ENCODE assay signal across 9 cellular contexts in genomic region chr16:74698220-74698619, GRCh38. TPM values are rescaled to one million over a fixed set of nuclear protein-coding genes. Genes with fewer than 3 reads are reported as not detected.
A peak's percentile ranks its signal among the peaks of the same experiment; 100 is the strongest.
DNase-seq lines count a peak whose midpoint lies in the region; ATAC-seq lines count a peak whose summit lies in the region.
"Had no signal": no experiment of that assay in that cellular context is flagged by ENCODE, and none has a peak within 500 bp of the region (broad histone marks: within the 10 kb centered on the region; RNA-seq: fewer than 3 reads in every experiment).

No MANE protein-coding gene starts in this region.

- H3K27me3 Mint-ChIP-seq in IgD-negative memory B cell: no peaks in the 10 kb centered on the region
- H3K27me3 Mint-ChIP-seq in activated naive CD8-positive, alpha-beta T cell treated with anti-CD3 and anti-CD28 coated beads for 36 hours: no peaks in the 10 kb centered on the region
- no peaks in the 10 kb centered on the region for H3K27me3 Mint-ChIP-seq in naive thymus-derived CD8-positive, alpha-beta T cell

- H3K27ac Mint-ChIP-seq in IgD-negative memory B cell: peak overlapping the region; percentile 1 to 46 (median 44)
- H3K27ac Mint-ChIP-seq in activated naive CD8-positive, alpha-beta T cell treated with anti-CD3 and anti-CD28 coated beads for 36 hours: peak overlapping the region; percentile 43
- H3K27ac Mint-ChIP-seq in naive thymus-derived CD8-positive, alpha-beta T cell: peak overlapping the region; percentile 35 to 99 (median 84)

- peaks cover 12% of the 10 kb centered on the region for H3K36me3 Mint-ChIP-seq in IgD-negative memory B cell
- H3K36me3 Mint-ChIP-seq in activated naive CD8-positive, alpha-beta T cell treated with anti-CD3 and anti-CD28 coated beads for 36 hours: peaks cover 22% of the 10 kb centered on the region
- peaks cover 0 to 33% (median 5%) of the 10 kb centered on the region in 3 donors for H3K36me3 Mint-ChIP-seq in naive thymus-derived CD8-positive, alpha-beta T cell

- no peak for ATAC-seq in naive thymus-derived CD8-positive, alpha-beta T cell
- ATAC-seq in HG02759 (IDR thresholded peaks at IDR 0.05; ENCODE audit: unreplicated experiment): no peak

- DNase-seq in ELR (ENCODE audit: low read depth) (peak; percentile 41), NCI-H1930 (lab: John Stamatoyannopoulos, UW) (no peak), NCI-H2107 treated with DMSO at 0.1 percent for 48 hours (lab: John Stamatoyannopoulos, UW; ENCODE audit: unreplicated experiment) (no peak), retina (no peak)
- no peak for DNase-seq in activated naive CD8-positive, alpha-beta T cell treated with anti-CD3 and anti-CD28 coated beads for 36 hours
- DNase-seq in naive thymus-derived CD8-positive, alpha-beta T cell: no peak
- DNase-seq: NCI-H1105 treated with DMSO at 0.1 percent for 48 hours had no signal

- peaks cover 38 to 45% (median 41%) of the 10 kb centered on the region in 3 donors for H3K4me1 Mint-ChIP-seq in IgD-negative memory B cell
- peaks cover 46% of the 10 kb centered on the region for H3K4me1 Mint-ChIP-seq in activated naive CD8-positive, alpha-beta T cell treated with anti-CD3 and anti-CD28 coated beads for 36 hours
- peaks cover 19 to 72% (median 59%) of the 10 kb centered on the region in 4 donors for H3K4me1 Mint-ChIP-seq in naive thymus-derived CD8-positive, alpha-beta T cell

- no peaks in the 10 kb centered on the region for H3K9me3 Mint-ChIP-seq in IgD-negative memory B cell
- H3K9me3 Mint-ChIP-seq in activated naive CD8-positive, alpha-beta T cell treated with anti-CD3 and anti-CD28 coated beads for 36 hours: no peaks in the 10 kb centered on the region
- no peaks in the 10 kb centered on the region for H3K9me3 Mint-ChIP-seq in naive thymus-derived CD8-positive, alpha-beta T cell

- H3K4me3 Mint-ChIP-seq in IgD-negative memory B cell: peak overlapping the region; percentile 88 to 98 (median 95)
- H3K4me3 Mint-ChIP-seq in activated naive CD8-positive, alpha-beta T cell treated with anti-CD3 and anti-CD28 coated beads for 36 hours: peak overlapping the region; percentile 99
- peak overlapping the region in 9 of 10 donors; percentile 19 to 100 (median 94) for H3K4me3 Mint-ChIP-seq in naive thymus-derived CD8-positive, alpha-beta T cell

- POLR2A ChIA-PET in naive thymus-derived CD8-positive, alpha-beta T cell (lab: Charles Lee): interaction anchor here (0.6 kb wide), 1 partner anchor 51 kb away, joined by 3 read pairs; no protein-coding TSS in a partner anchor

RNA-seq across cellular contexts. Expression of gene MLKL, which starts 2.4 kb away (rescaled TPM):
- polyA plus RNA-seq in IgD-negative memory B cell: 14.3 TPM
- total RNA-seq in activated naive CD8-positive, alpha-beta T cell treated with anti-CD3 and anti-CD28 coated beads for 36 hours: 10 to 100 TPM; 23.6 TPM
- total RNA-seq in naive thymus-derived CD8-positive, alpha-beta T cell: 10 to 100 TPM; 19.8 to 20.6 TPM
- 1 to 10 TPM; 7.3 to 9.3 (median 8.2) TPM for polyA plus RNA-seq in naive thymus-derived CD8-positive, alpha-beta T cell

RNA-seq across cellular contexts. Expression of gene RFWD3, which starts 31.5 kb away (rescaled TPM):
- polyA plus RNA-seq in IgD-negative memory B cell: 30.1 TPM
- 100 to 1,000 TPM; 128 to 134 TPM for total RNA-seq in activated naive CD8-positive, alpha-beta T cell treated with anti-CD3 and anti-CD28 coated beads for 36 hours
- total RNA-seq in naive thymus-derived CD8-positive, alpha-beta T cell: 10 to 100 TPM; 42.0 to 52.3 TPM
- polyA plus RNA-seq in naive thymus-derived CD8-positive, alpha-beta T cell: 10 to 100 TPM; 11.3 to 22.6 (median 11.7) TPM
